10 cellular contexts compared by ENCODE assay signal in the genomic region with DNA sequence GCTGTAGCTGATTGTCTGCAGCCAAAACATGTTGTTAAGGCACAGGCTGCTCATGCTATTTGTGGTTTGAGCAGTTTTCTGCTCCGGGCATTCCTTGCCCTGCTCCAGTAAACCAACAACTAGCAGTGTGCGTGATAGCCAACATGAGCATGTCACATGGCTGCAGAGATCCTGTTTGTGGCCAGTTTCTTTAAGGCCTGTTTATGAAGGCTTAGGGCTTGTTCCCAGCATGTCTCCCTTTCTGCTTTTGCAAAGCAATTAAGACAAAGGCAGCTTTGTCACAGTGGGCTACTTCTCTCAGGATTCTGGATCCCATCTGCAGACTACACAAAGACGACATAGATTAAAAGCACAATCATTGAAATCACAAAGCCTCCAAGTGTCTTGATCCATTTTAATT.
DNase-seq lines count a peak whose midpoint lies in the region; ATAC-seq and TF ChIP-seq lines count a peak whose summit lies in the region.
"Had no signal": no experiment of that assay in that cellular context is flagged by ENCODE, and none has a peak within 500 bp of the region (broad histone marks: within the 10 kb centered on the region; RNA-seq: fewer than 3 reads in every experiment).

No MANE protein-coding gene starts in this region.

- no peaks in the 10 kb centered on the region for H3K4me1 Mint-ChIP-seq in CD4-positive, alpha-beta memory T cell

- H3K4me3 ChIP-seq in left ventricle myocardium inferior = no peak overlapping the region
- no peak overlapping the region for H3K4me3 ChIP-seq in CD4-positive, alpha-beta memory T cell (ENCODE audit: low read length in 2 of 2)

- peaks cover 11% of the 10 kb centered on the region for H3K4me1 ChIP-seq in left ventricle myocardium inferior
- no peaks in the 10 kb centered on the region for H3K4me1 ChIP-seq in CD4-positive, alpha-beta memory T cell (ENCODE audit: insufficient read depth, low read length)

- DNase-seq in GM04504 (ENCODE audit: low read depth) (peak; percentile 56), amygdala (lab: John Stamatoyannopoulos, UW) (peak in 47 of 56 donors; percentile 3 to 89 (median 44)), left ventricle myocardium inferior (no peak), retina (peak; percentile 74), iPS-NIHi7 (ENCODE audit: extremely low spot score) (no peak)
- no peak for DNase-seq in CD4-positive, alpha-beta memory T cell
- DNase-seq: erythroblast, SK-N-SH had no signal

- CTCF ChIA-PET in CD4-positive, alpha-beta memory T cell (lab: Charles Lee; ENCODE audit: partially characterized antibody) = no interaction called here

- no peak overlapping the region for H3K4me3 Mint-ChIP-seq in CD4-positive, alpha-beta memory T cell

- H3K9me3 ChIP-seq in left ventricle myocardium inferior (replicated peaks) = no peaks in the 10 kb centered on the region
- H3K9me3 ChIP-seq in CD4-positive, alpha-beta memory T cell (ENCODE audit: control insufficient read depth in 1 of 2, low read length in 2 of 2) = no peaks in the 10 kb centered on the region
- H3K9me3 ChIP-seq: SK-N-SH had no signal

- H3K27ac Mint-ChIP-seq in CD4-positive, alpha-beta memory T cell = no peak overlapping the region

- ATAC-seq in HG03108 (IDR thresholded peaks at IDR 0.05; ENCODE audit: unreplicated experiment) (no peak), HG03521 (IDR thresholded peaks at IDR 0.05; ENCODE audit: unreplicated experiment) (no peak)

- intact Hi-C loops in left ventricle myocardium inferior (cut with micrococcal nuclease) = no loop called here
- intact Hi-C loops in CD4-positive, alpha-beta memory T cell (cut with micrococcal nuclease) = no loop called here

- H3K36me3 ChIP-seq in left ventricle myocardium inferior = no peaks in the 10 kb centered on the region
- no peaks in the 10 kb centered on the region for H3K36me3 ChIP-seq in CD4-positive, alpha-beta memory T cell (ENCODE audit: insufficient read depth, low read length)

- POLR2A ChIA-PET in CD4-positive, alpha-beta memory T cell (lab: Charles Lee; ENCODE audit: partially characterized antibody) = no interaction called here

- H3K36me3 Mint-ChIP-seq in CD4-positive, alpha-beta memory T cell = no peaks in the 10 kb centered on the region

- peaks cover 2 to 7% of the 10 kb centered on the region in 2 donors for H3K27me3 Mint-ChIP-seq in CD4-positive, alpha-beta memory T cell

- H3K9me3 Mint-ChIP-seq in CD4-positive, alpha-beta memory T cell = peaks cover 0 to 3% (median 0%) of the 10 kb centered on the region in 8 donors

- H3K27me3 ChIP-seq in left ventricle myocardium inferior (ENCODE audit: low read depth) = no peaks in the 10 kb centered on the region
- no peaks in the 10 kb centered on the region for H3K27me3 ChIP-seq in CD4-positive, alpha-beta memory T cell (ENCODE audit: insufficient read depth, low read length)

- peak overlapping the region; percentile 23 for H3K27ac ChIP-seq in left ventricle myocardium inferior (replicated peaks)
- no peak overlapping the region for H3K27ac ChIP-seq in CD4-positive, alpha-beta memory T cell (ENCODE audit: low read depth, low read length)

- TF ChIP-seq CTCF in left ventricle myocardium inferior (IDR thresholded peaks at IDR 0.05; ENCODE audit: borderline replicate concordance) = no peak

Comparison
In these comparisons a context has a peak if more than half of its experiments do, and no peak if none do; other contexts are left out.
1. DNase-seq: peak in GM04504 (single experiment), amygdala (47 of 56) and retina (single experiment); none in left ventricle myocardium inferior (single experiment), iPS-NIHi7 (single experiment) and CD4-positive, alpha-beta memory T cell (0 of 5).